ENCODE assay signal across 20 cellular contexts in the genomic region with DNA sequence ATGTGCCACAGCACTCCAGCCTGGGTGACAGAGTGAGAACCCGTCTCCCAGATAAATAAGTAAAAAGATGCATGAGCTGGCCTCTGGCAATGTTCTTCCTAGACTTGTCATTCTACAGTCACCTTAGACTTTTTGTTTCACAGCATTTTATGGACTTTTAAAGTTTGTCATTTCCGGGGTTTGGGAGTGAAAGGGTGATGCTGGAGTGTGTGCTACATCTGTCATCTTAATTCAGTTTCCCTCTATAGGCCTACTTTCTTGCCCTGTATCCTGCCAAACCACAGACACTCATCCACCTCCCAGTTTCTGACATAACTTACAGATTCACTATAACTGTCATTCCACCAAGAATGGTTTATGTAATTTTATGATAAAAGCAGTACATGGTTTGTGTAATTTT.
"Had no signal": no experiment of that assay in that cellular context is flagged by ENCODE, and none has a peak within 500 bp of the region (broad histone marks: within the 10 kb centered on the region; RNA-seq: fewer than 3 reads in every experiment).

No MANE protein-coding gene starts in this region.

- H3K9me3 Mint-ChIP-seq: activated CD4-positive, alpha-beta T cell treated with anti-CD3 and anti-CD28 coated beads, Interleukin-2, amount 10 ng/mL, durations not matched to agents 7 days and 5 days; activated CD8-positive, alpha-beta T cell treated with anti-CD3 and anti-CD28 coated beads for 36 hours; activated naive CD4-positive, alpha-beta T cell treated with anti-CD3 and anti-CD28 coated beads for 36 hours; activated T-cell treated with anti-CD3 and anti-CD28 coated beads, Interleukin-2, amount 50 U/mL, for 24 hours; immature natural killer cell had no signal

- ATAC-seq: activated CD8-positive, alpha-beta T cell treated with anti-CD3 and anti-CD28 coated beads for 36 hours; body of pancreas; left lobe of liver; lower lobe of right lung; mucosa of descending colon; upper lobe of right lung had no signal

- DNase-seq: activated CD4-positive, alpha-beta T cell treated with anti-CD3 and anti-CD28 coated beads, Interleukin-2, amount 10 ng/mL, durations not matched to agents 7 days and 5 days; activated CD8-positive, alpha-beta T cell treated with anti-CD3 and anti-CD28 coated beads for 36 hours; activated naive CD4-positive, alpha-beta T cell treated with anti-CD3 and anti-CD28 coated beads for 36 hours; activated T-cell treated with anti-CD3 and anti-CD28 coated beads, Interleukin-2, amount 50 U/mL, for 24 hours; anterior cingulate cortex; body of pancreas; erythroblast; foreskin melanocyte; immature natural killer cell; lower lobe of right lung; mesendoderm; mucosa of descending colon; retina; sigmoid colon; stimulated activated CD4-positive, alpha-beta T cell treated with anti-CD3 and anti-CD28 coated beads, Interleukin-2, amount 100 ng/mL, for 48 hours; stimulated activated naive CD4-positive, alpha-beta T cell treated with Interleukin-2 at 50 U/mL for 16 hours; upper lobe of right lung had no signal

- H3K9me3 ChIP-seq: body of pancreas, lower lobe of right lung, mucosa of descending colon, sigmoid colon, thoracic aorta, upper lobe of right lung had no signal

- H3K4me1 ChIP-seq: body of pancreas, sigmoid colon had no signal

- H3K27ac Mint-ChIP-seq: activated CD4-positive, alpha-beta T cell treated with anti-CD3 and anti-CD28 coated beads, Interleukin-2, amount 10 ng/mL, durations not matched to agents 7 days and 5 days; activated CD8-positive, alpha-beta T cell treated with anti-CD3 and anti-CD28 coated beads for 36 hours; activated naive CD4-positive, alpha-beta T cell treated with anti-CD3 and anti-CD28 coated beads for 36 hours; activated T-cell treated with anti-CD3 and anti-CD28 coated beads, Interleukin-2, amount 50 U/mL, for 24 hours; immature natural killer cell had no signal

- H3K4me3 ChIP-seq: body of pancreas, cardiac muscle cell, lower lobe of right lung, mucosa of descending colon, sigmoid colon, thoracic aorta, upper lobe of right lung had no signal

- H3K27me3 ChIP-seq: body of pancreas, sigmoid colon, upper lobe of right lung had no signal

- H3K27ac ChIP-seq: body of pancreas, cardiac muscle cell, lower lobe of right lung, sigmoid colon, thoracic aorta, upper lobe of right lung had no signal

- H3K36me3 Mint-ChIP-seq: immature natural killer cell had no signal

- H3K36me3 ChIP-seq: cardiac muscle cell, lower lobe of right lung, sigmoid colon, thoracic aorta, upper lobe of right lung had no signal
